ENCODE assay signal across 1 cellular context in genomic region chr14:74949859-74950572, GRCh38.
TF ChIP-seq lines count a peak whose summit lies in the region.

No MANE protein-coding gene starts in this region.

TF ChIP-seq in GM23338, 12 proteins besides CTCF, POLR2A, EP300 and RAD21 (continued from another document):
- TF ChIP-seq, protein P1, sequence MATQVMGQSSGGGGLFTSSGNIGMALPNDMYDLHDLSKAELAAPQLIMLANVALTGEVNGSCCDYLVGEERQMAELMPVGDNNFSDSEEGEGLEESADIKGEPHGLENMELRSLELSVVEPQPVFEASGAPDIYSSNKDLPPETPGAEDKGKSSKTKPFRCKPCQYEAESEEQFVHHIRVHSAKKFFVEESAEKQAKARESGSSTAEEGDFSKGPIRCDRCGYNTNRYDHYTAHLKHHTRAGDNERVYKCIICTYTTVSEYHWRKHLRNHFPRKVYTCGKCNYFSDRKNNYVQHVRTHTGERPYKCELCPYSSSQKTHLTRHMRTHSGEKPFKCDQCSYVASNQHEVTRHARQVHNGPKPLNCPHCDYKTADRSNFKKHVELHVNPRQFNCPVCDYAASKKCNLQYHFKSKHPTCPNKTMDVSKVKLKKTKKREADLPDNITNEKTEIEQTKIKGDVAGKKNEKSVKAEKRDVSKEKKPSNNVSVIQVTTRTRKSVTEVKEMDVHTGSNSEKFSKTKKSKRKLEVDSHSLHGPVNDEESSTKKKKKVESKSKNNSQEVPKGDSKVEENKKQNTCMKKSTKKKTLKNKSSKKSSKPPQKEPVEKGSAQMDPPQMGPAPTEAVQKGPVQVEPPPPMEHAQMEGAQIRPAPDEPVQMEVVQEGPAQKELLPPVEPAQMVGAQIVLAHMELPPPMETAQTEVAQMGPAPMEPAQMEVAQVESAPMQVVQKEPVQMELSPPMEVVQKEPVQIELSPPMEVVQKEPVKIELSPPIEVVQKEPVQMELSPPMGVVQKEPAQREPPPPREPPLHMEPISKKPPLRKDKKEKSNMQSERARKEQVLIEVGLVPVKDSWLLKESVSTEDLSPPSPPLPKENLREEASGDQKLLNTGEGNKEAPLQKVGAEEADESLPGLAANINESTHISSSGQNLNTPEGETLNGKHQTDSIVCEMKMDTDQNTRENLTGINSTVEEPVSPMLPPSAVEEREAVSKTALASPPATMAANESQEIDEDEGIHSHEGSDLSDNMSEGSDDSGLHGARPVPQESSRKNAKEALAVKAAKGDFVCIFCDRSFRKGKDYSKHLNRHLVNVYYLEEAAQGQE (IDR thresholded peaks at IDR 0.05; ENCODE audit: unreplicated experiment): no peak
- no peak for TF ChIP-seq ZNF114 (CRISPR knock-in tag; IDR thresholded peaks at IDR 0.05)
- no peak for TF ChIP-seq EZH2 (IDR thresholded peaks at IDR 0.05; ENCODE audit: low read depth, unreplicated experiment)
- TF ChIP-seq, protein P2, sequence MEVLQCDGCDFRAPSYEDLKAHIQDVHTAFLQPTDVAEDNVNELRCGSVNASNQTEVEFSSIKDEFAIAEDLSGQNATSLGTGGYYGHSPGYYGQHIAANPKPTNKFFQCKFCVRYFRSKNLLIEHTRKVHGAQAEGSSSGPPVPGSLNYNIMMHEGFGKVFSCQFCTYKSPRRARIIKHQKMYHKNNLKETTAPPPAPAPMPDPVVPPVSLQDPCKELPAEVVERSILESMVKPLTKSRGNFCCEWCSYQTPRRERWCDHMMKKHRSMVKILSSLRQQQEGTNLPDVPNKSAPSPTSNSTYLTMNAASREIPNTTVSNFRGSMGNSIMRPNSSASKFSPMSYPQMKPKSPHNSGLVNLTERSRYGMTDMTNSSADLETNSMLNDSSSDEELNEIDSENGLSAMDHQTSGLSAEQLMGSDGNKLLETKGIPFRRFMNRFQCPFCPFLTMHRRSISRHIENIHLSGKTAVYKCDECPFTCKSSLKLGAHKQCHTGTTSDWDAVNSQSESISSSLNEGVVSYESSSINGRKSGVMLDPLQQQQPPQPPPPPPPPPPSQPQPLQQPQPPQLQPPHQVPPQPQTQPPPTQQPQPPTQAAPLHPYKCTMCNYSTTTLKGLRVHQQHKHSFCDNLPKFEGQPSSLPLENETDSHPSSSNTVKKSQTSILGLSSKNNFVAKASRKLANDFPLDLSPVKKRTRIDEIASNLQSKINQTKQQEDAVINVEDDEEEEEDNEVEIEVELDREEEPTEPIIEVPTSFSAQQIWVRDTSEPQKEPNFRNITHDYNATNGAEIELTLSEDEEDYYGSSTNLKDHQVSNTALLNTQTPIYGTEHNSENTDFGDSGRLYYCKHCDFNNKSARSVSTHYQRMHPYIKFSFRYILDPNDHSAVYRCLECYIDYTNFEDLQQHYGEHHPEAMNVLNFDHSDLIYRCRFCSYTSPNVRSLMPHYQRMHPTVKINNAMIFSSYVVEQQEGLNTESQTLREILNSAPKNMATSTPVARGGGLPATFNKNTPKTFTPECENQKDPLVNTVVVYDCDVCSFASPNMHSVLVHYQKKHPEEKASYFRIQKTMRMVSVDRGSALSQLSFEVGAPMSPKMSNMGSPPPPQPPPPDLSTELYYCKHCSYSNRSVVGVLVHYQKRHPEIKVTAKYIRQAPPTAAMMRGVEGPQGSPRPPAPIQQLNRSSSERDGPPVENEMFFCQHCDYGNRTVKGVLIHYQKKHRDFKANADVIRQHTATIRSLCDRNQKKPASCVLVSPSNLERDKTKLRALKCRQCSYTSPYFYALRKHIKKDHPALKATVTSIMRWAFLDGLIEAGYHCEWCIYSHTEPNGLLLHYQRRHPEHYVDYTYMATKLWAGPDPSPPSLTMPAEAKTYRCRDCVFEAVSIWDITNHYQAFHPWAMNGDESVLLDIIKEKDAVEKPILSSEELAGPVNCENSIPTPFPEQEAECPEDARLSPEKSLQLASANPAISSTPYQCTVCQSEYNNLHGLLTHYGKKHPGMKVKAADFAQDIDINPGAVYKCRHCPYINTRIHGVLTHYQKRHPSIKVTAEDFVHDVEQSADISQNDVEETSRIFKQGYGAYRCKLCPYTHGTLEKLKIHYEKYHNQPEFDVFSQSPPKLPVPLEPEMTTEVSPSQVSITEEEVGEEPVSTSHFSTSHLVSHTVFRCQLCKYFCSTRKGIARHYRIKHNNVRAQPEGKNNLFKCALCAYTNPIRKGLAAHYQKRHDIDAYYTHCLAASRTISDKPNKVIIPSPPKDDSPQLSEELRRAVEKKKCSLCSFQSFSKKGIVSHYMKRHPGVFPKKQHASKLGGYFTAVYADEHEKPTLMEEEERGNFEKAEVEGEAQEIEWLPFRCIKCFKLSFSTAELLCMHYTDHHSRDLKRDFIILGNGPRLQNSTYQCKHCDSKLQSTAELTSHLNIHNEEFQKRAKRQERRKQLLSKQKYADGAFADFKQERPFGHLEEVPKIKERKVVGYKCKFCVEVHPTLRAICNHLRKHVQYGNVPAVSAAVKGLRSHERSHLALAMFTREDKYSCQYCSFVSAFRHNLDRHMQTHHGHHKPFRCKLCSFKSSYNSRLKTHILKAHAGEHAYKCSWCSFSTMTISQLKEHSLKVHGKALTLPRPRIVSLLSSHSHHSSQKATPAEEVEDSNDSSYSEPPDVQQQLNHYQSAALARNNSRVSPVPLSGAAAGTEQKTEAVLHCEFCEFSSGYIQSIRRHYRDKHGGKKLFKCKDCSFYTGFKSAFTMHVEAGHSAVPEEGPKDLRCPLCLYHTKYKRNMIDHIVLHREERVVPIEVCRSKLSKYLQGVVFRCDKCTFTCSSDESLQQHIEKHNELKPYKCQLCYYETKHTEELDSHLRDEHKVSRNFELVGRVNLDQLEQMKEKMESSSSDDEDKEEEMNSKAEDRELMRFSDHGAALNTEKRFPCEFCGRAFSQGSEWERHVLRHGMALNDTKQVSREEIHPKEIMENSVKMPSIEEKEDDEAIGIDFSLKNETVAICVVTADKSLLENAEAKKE (CRISPR knock-in tag; IDR thresholded peaks at IDR 0.05): no peak
- TF ChIP-seq ZNF331 (CRISPR knock-in tag; IDR thresholded peaks at IDR 0.05; ENCODE audit: low read depth): no peak
- TF ChIP-seq NANOG (IDR thresholded peaks at IDR 0.05; ENCODE audit: borderline replicate concordance): no peak
- TF ChIP-seq EZH2phosphoT487 (IDR thresholded peaks at IDR 0.05; ENCODE audit: unreplicated experiment): no peak
- TF ChIP-seq POLR2AphosphoS5 (IDR thresholded peaks at IDR 0.05; ENCODE audit: low read depth): no peak
- TF ChIP-seq, protein P3, sequence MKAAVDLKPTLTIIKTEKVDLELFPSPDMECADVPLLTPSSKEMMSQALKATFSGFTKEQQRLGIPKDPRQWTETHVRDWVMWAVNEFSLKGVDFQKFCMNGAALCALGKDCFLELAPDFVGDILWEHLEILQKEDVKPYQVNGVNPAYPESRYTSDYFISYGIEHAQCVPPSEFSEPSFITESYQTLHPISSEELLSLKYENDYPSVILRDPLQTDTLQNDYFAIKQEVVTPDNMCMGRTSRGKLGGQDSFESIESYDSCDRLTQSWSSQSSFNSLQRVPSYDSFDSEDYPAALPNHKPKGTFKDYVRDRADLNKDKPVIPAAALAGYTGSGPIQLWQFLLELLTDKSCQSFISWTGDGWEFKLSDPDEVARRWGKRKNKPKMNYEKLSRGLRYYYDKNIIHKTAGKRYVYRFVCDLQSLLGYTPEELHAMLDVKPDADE (IDR thresholded peaks at IDR 0.05): no peak
- no peak for TF ChIP-seq CREB1 (CRISPR knock-in tag; IDR thresholded peaks at IDR 0.05; ENCODE audit: low read depth)
- no peak for TF ChIP-seq JUNB (IDR thresholded peaks at IDR 0.05; ENCODE audit: unreplicated experiment)
